Comparison of ENCODE assay signal across 8 cellular contexts in genomic region chr15:88913017-88913849, GRCh38. TPM values are rescaled to one million over a fixed set of nuclear protein-coding genes. Genes with fewer than 3 reads are reported as not detected.
DNase-seq lines count a peak whose midpoint lies in the region; ATAC-seq and TF ChIP-seq lines count a peak whose summit lies in the region.

MFGE8 (minus strand) TSS chr15:88913379; CDS start chr15:88913319, 60 bp downstream.

- DNase-seq in A673 (ENCODE audit: low spot score), result peak; percentile 85
- DNase-seq in OCI-M2 (lab: John Stamatoyannopoulos, UW; ENCODE audit: unreplicated experiment), result peak; percentile 59
- DNase-seq in activated T-cell treated with anti-CD3 and anti-CD28 coated beads, Interleukin-2, amount 50 U/mL, for 48 hours, result peak; percentile 83 to 85
- peak; percentile 96 for DNase-seq in esophagus muscularis mucosa (ENCODE audit: extremely low spot score)
- DNase-seq in myocyte (ENCODE audit: low read depth), result peak; percentile 83
- DNase-seq in stimulated activated CD8-positive, alpha-beta memory T cell treated with anti-CD3 and anti-CD28 coated beads, Interleukin-7, amount 100 ng/mL, for 48 hours (ENCODE audit: extremely low read depth in 1 of 2, low read depth in 1 of 2), result peak; percentile 49 to 66

- 4% methylated on average over 21 of the region's 67 CpGs for WGBS in esophagus muscularis mucosa

- POLR2A ChIA-PET in A673 (lab: Charles Lee; ENCODE audit: low non-redundant PET), result interaction anchor here (0.6 to 0.7 kb wide), 2 partner anchors 100 to 1844 kb away, joined by 4 to 5 read pairs; no protein-coding TSS in a partner anchor

- no peaks in the 10 kb centered on the region for H3K27me3 ChIP-seq in A673 (replicated peaks; ENCODE audit: insufficient read depth, low read depth, low read length, poor library complexity)
- H3K27me3 ChIP-seq in esophagus muscularis mucosa, result no peaks in the 10 kb centered on the region

- no TSS peak for BruUV-seq in A673 (replicated peaks; lab: Mats Ljungman, UMichigan)

- H3K27ac ChIP-seq in A673 (ENCODE audit: low read depth, low read length, poor library complexity, severe bottlenecking) (peak within 1 kb of the TSS; percentile 62), esophagus muscularis mucosa (replicated peaks in 1 of 4) (peak within 1 kb of the TSS; percentile 83 to 92 (median 88))

- peak within 1 kb of the TSS; percentile 62 for H3K4me3 ChIP-seq in A673 (ENCODE audit: low read depth, low read length, poor library complexity, severe bottlenecking)
- H3K4me3 ChIP-seq in esophagus muscularis mucosa, result peak within 1 kb of the TSS; percentile 65 to 94 (median 82)

- H3K36me3 ChIP-seq in A673 (ENCODE audit: insufficient read depth, low read length, poor library complexity, severe bottlenecking), result no peaks in the 10 kb centered on the region
- peaks cover 10 to 32% (median 20%) of the 10 kb centered on the region in 4 donors for H3K36me3 ChIP-seq in esophagus muscularis mucosa

- H3K9me3 ChIP-seq in A673 (ENCODE audit: low read depth, low read length, poor library complexity, severe bottlenecking) (no peaks in the 10 kb centered on the region), esophagus muscularis mucosa (no peaks in the 10 kb centered on the region)

- TF ChIP-seq POLR2A in esophagus muscularis mucosa (IDR thresholded peaks at IDR 0.05; ENCODE audit: low read depth), result peak; percentile 95

- TF ChIP-seq EP300 in esophagus muscularis mucosa (IDR thresholded peaks at IDR 0.05), result no peak

- H3K4me1 ChIP-seq in A673 (ENCODE audit: insufficient read depth, low read length, poor library complexity, severe bottlenecking), result peaks cover 12% of the 10 kb centered on the region
- H3K4me1 ChIP-seq in esophagus muscularis mucosa, result peaks cover 46 to 79% (median 57%) of the 10 kb centered on the region in 4 donors

- CTCF ChIA-PET in A673 (lab: Charles Lee), result no interaction called here

- intact Hi-C loops in A673 (cut with micrococcal nuclease; ENCODE audit: unreplicated experiment) (no loop called here), esophagus muscularis mucosa (cut with DNase I) (no loop called here)

- ATAC-seq in GM18873 (IDR thresholded peaks at IDR 0.05; ENCODE audit: low FRiP score, unreplicated experiment), result peak; percentile 48
- peak; percentile 66 for ATAC-seq in HG03103 (IDR thresholded peaks at IDR 0.05; ENCODE audit: low read depth, unreplicated experiment)

- 0 out of 2 replicates have a peak, but pooled peaks have one; percentile 11 for TF ChIP-seq CTCF in A673 (conservative IDR thresholded peaks at IDR 0.05; ENCODE audit: low read depth, low read length)
- peak in 2 of 3 experiments; percentile 3 to 25 for TF ChIP-seq CTCF in esophagus muscularis mucosa (IDR thresholded peaks at IDR 0.05)

RNA-seq across cellular contexts. Expression of gene MFGE8, which starts in this region (rescaled TPM):
- total RNA-seq in A673 (2021) (118 and 129 TPM in 2 replicates), esophagus muscularis mucosa (100 to 1,000 TPM; 355 to 614 (median 564) TPM), myocyte (149 and 193 TPM in 2 replicates)
- polyA plus RNA-seq in myocyte (2012), result 797 TPM

Comparison
In these comparisons a context has a peak if more than half of its experiments do, and no peak if none do; other contexts are left out.
1. Peak in every context shown above with its lines: DNase-seq, ATAC-seq, H3K4me3 ChIP-seq and H3K27ac ChIP-seq.